Comparison of ENCODE assay signal across 14 cellular contexts in genomic region chr4:150943831-150944230, GRCh38.
A peak's percentile ranks its signal among the peaks of the same experiment; 100 is the strongest.
DNase-seq lines count a peak whose midpoint lies in the region; ATAC-seq and TF ChIP-seq lines count a peak whose summit lies in the region.
"Had no signal": no experiment of that assay in that cellular context is flagged by ENCODE, and none has a peak within 500 bp of the region (broad histone marks: within the 10 kb centered on the region; RNA-seq: fewer than 3 reads in every experiment).

No MANE protein-coding gene starts in this region.

- peaks cover 12% of the 10 kb centered on the region for H3K4me1 Mint-ChIP-seq in progenitor cell of endocrine pancreas (ENCODE audit: low read depth)
- H3K4me1 Mint-ChIP-seq: nephron had no signal

- H3K9me3 Mint-ChIP-seq in progenitor cell of endocrine pancreas (ENCODE audit: low read depth) = no peaks in the 10 kb centered on the region
- H3K9me3 Mint-ChIP-seq: nephron, T-cell had no signal

- H3K27ac Mint-ChIP-seq in progenitor cell of endocrine pancreas = no peak overlapping the region
- H3K27ac Mint-ChIP-seq: nephron, T-cell had no signal

- peak; percentile 42 for DNase-seq in CD1c-positive myeloid dendritic cell (ENCODE audit: extremely low spot score)
- peak; percentile 6 for DNase-seq in EH (ENCODE audit: low read depth)
- DNase-seq in OCI-M1 (lab: John Stamatoyannopoulos, UW) = peak; percentile 86
- peak; percentile 27 for DNase-seq in fibroblast of the aortic adventitia (ENCODE audit: low read depth)
- no peak for DNase-seq in progenitor cell of endocrine pancreas (ENCODE audit: low spot score, unreplicated experiment)
- DNase-seq: BE2C, DMS79, GOT3, retina, T-cell, testis had no signal

- TF ChIP-seq CTCF in fibroblast of the aortic adventitia (IDR thresholded peaks at IDR 0.05; ENCODE audit: insufficient read depth, low read length) = no peak
- TF ChIP-seq CTCF in progenitor cell of endocrine pancreas (IDR thresholded peaks at IDR 0.05; ENCODE audit: unreplicated experiment) = no peak

- ATAC-seq in HG03097 (IDR thresholded peaks at IDR 0.05; ENCODE audit: low FRiP score, unreplicated experiment) = no peak
- ATAC-seq in HG03280 (IDR thresholded peaks at IDR 0.05; ENCODE audit: unreplicated experiment) = no peak
- ATAC-seq: T-cell had no signal

- H3K36me3 Mint-ChIP-seq in progenitor cell of endocrine pancreas (ENCODE audit: insufficient read depth) = no peaks in the 10 kb centered on the region
- H3K36me3 Mint-ChIP-seq: T-cell had no signal

- no peak overlapping the region for H3K4me3 Mint-ChIP-seq in progenitor cell of endocrine pancreas (ENCODE audit: low read depth)
- H3K4me3 Mint-ChIP-seq: nephron, T-cell had no signal

- no peaks in the 10 kb centered on the region for H3K27me3 Mint-ChIP-seq in progenitor cell of endocrine pancreas
- H3K27me3 Mint-ChIP-seq: T-cell had no signal

- no peak overlapping the region for H3K4me3 ChIP-seq in fibroblast of the aortic adventitia (ENCODE audit: low read depth, low read length)
- H3K4me3 ChIP-seq: testis had no signal
